In the genomic region with DNA sequence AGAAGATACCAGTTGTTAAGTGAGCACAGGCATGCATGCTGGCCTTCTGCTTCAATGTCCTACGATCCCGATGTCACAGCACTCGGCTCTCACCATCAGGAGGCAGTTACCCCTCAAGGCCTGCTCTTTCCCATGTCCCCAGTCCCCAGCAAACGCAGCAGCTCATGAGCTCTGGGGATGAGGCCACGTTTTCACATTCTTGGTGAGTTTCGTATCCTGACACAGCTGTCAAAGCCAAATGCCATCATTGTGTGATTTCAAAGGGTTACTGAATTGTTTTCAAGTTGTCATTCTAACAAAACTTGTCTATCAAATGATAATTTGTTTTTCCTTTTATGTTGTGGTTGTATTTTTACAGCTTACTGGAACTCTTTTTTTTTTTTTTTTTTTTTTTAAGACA, we compare ENCODE assay signal across 30 cellular contexts.
"Had no signal": no experiment of that assay in that cellular context is flagged by ENCODE, and none has a peak within 500 bp of the region (broad histone marks: within the 10 kb centered on the region; RNA-seq: fewer than 3 reads in every experiment).

No MANE protein-coding gene starts in this region.

- H3K27ac ChIP-seq: brain microvascular endothelial cell, SJCRH30, SK-N-MC, WERI-Rb-1 had no signal

- H3K36me3 ChIP-seq: brain microvascular endothelial cell, SJCRH30, WERI-Rb-1 had no signal

- ATAC-seq: activated CD8-positive, alpha-beta T cell treated with anti-CD3 and anti-CD28 coated beads for 36 hours; activated T-cell treated with anti-CD3 and anti-CD28 coated beads, Interleukin-2, amount 50 U/mL, for 72 hours; activated T-helper 17 cell treated with anti-CD3 and anti-CD28 coated beads, Interleukin-2, amount 50 U/mL, for 72 hours; Panc1 had no signal

- H3K9me3 Mint-ChIP-seq: activated CD4-positive, alpha-beta T cell treated with anti-CD3 and anti-CD28 coated beads, Interleukin-2, amount 10 ng/mL, durations not matched to agents 24 days and 14 days; activated CD8-positive, alpha-beta T cell treated with anti-CD3 and anti-CD28 coated beads for 36 hours; activated naive CD8-positive, alpha-beta T cell treated with anti-CD3 and anti-CD28 coated beads for 36 hours; activated T-cell treated with anti-CD3 and anti-CD28 coated beads, Interleukin-2, amount 50 U/mL, for 72 hours; activated T-helper 17 cell treated with anti-CD3 and anti-CD28 coated beads, Interleukin-2, amount 50 U/mL, for 72 hours had no signal

- H3K9me3 ChIP-seq: SJCRH30 had no signal

- H3K36me3 Mint-ChIP-seq: activated naive CD8-positive, alpha-beta T cell treated with anti-CD3 and anti-CD28 coated beads for 36 hours; IgD-negative memory B cell had no signal

- H3K27me3 ChIP-seq: brain microvascular endothelial cell had no signal

- H3K4me1 Mint-ChIP-seq: activated CD4-positive, alpha-beta T cell treated with anti-CD3 and anti-CD28 coated beads, Interleukin-2, amount 10 ng/mL, durations not matched to agents 24 days and 14 days; activated naive CD8-positive, alpha-beta T cell treated with anti-CD3 and anti-CD28 coated beads for 36 hours; IgD-negative memory B cell had no signal

- H3K4me3 Mint-ChIP-seq: activated CD4-positive, alpha-beta T cell treated with anti-CD3 and anti-CD28 coated beads, Interleukin-2, amount 10 ng/mL, durations not matched to agents 24 days and 14 days; activated CD8-positive, alpha-beta T cell treated with anti-CD3 and anti-CD28 coated beads for 36 hours; activated naive CD8-positive, alpha-beta T cell treated with anti-CD3 and anti-CD28 coated beads for 36 hours; activated T-cell treated with anti-CD3 and anti-CD28 coated beads, Interleukin-2, amount 50 U/mL, for 72 hours; activated T-helper 17 cell treated with anti-CD3 and anti-CD28 coated beads, Interleukin-2, amount 50 U/mL, for 72 hours; IgD-negative memory B cell had no signal

- H3K27ac Mint-ChIP-seq: activated CD4-positive, alpha-beta T cell treated with anti-CD3 and anti-CD28 coated beads, Interleukin-2, amount 10 ng/mL, durations not matched to agents 24 days and 14 days; activated CD8-positive, alpha-beta T cell treated with anti-CD3 and anti-CD28 coated beads for 36 hours; activated naive CD8-positive, alpha-beta T cell treated with anti-CD3 and anti-CD28 coated beads for 36 hours; activated T-cell treated with anti-CD3 and anti-CD28 coated beads, Interleukin-2, amount 50 U/mL, for 72 hours; activated T-helper 17 cell treated with anti-CD3 and anti-CD28 coated beads, Interleukin-2, amount 50 U/mL, for 72 hours; IgD-negative memory B cell had no signal

- DNase-seq: activated CD4-positive, alpha-beta T cell treated with anti-CD3 and anti-CD28 coated beads for 1 hour; activated CD4-positive, alpha-beta T cell treated with anti-CD3 and anti-CD28 coated beads, Interleukin-2, amount 10 ng/mL, durations not matched to agents 24 days and 14 days; activated CD4-positive, alpha-beta T cell treated with anti-CD3 and anti-CD28 coated beads, Interleukin-2, amount 50 U/mL, for 4 hours; activated CD4-positive, CD25-positive, alpha-beta regulatory T cell; activated CD8-positive, alpha-beta T cell treated with anti-CD3 and anti-CD28 coated beads for 36 hours; activated effector memory CD4-positive, alpha-beta T cell treated with anti-CD3 and anti-CD28 coated beads, Interleukin-2, amount 50 U/mL, for 16 hours; activated naive CD4-positive, alpha-beta T cell; activated naive CD4-positive, alpha-beta T cell treated with anti-CD3 and anti-CD28 coated beads, Interleukin-2, amount 50 U/mL, for 16 hours; activated naive CD8-positive, alpha-beta T cell treated with anti-CD3 and anti-CD28 coated beads for 36 hours; activated T-cell treated with anti-CD3 and anti-CD28 coated beads, Interleukin-2, amount 50 U/mL, for 1 hour; activated T-cell treated with anti-CD3 and anti-CD28 coated beads, Interleukin-2, amount 50 U/mL, for 72 hours; amniotic stem cell; aorta; brain microvascular endothelial cell; Karpas-422; KBM-7; NCI-H1105; NCI-H1436; NCI-H1694; NCI-H2029; NCI-H345; NCI-H524 treated with DMSO at 0.1 percent for 48 hours; SHP77; SJCRH30; T1000; WERI-Rb-1 had no signal

- H3K4me1 ChIP-seq: SJCRH30 had no signal

- H3K4me3 ChIP-seq: SJCRH30, SK-N-MC had no signal
